1 cellular context compared by ENCODE assay signal in the genomic region with DNA sequence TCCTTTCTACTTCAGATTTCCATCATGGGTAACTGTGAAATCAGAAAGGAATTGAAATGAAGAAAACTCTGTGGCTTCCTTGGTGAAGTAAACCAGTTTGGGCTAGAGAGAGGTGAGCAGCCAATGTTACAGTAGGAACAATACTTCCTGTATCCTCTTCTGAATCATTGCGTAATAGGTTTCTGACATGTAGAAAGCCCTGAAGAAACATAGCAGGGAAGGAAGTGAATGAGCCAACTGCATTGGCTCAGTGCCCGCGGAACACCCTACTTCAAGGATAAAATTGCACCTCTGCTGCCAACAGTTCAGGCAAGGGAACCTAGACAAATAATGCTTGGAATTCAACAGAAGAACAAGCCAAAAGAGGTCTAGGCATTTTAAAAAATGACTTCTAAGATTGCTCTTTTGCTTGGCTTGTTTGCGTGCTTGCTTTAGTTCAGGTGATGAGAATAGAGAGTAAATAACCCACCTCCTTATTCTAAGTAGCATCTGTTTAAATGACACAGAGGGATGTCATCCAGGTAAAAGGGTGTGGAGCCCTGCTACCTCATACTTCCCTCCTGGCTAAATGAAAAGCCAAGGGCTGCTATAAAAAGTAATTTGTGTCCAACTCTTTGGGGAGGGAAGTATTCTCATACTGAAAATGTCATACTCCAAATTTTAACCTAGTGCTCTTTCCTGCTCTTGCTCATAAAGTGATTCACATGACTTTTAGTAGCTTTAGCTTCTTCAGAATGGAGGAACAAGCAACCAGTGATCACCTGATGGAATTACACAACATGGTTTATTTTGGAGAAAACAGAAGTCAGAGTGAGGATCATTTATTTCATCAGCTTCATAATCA.
TF ChIP-seq lines count a peak whose summit lies in the region.

No MANE protein-coding gene starts in this region.

TF ChIP-seq in K562, 482 proteins besides CTCF, POLR2A, EP300 and RAD21 (continued from another document and continues in another):
- peak; percentile 77; the same call in 1 of the 2 replicates for TF ChIP-seq SPI1 (IDR thresholded peaks at IDR 0.05; ENCODE audit: borderline replicate concordance, low read depth, low read length)
- TF ChIP-seq PCBP2 (IDR thresholded peaks at IDR 0.05; ENCODE audit: low read depth, low read length, poor library complexity, severe bottlenecking): no peak
- no peak for TF ChIP-seq YY1 (IDR thresholded peaks at IDR 0.05; ENCODE audit: borderline replicate concordance in 1 of 3, control insufficient read depth in 1 of 3, extremely low read depth in 1 of 3, insufficient read depth in 3 of 3, insufficient read length in 1 of 3, insufficient replicate concordance in 2 of 3, low read depth in 1 of 3, low read length in 2 of 3)
- no peak for TF ChIP-seq TEAD4 (IDR thresholded peaks at IDR 0.05; ENCODE audit: low read length)
- no peak for TF ChIP-seq TEAD4 (CRISPR knock-in tag; IDR thresholded peaks at IDR 0.05; ENCODE audit: borderline replicate concordance)
- peak; percentile 97 for TF ChIP-seq ETV1 (tag; conservative IDR thresholded peaks at IDR 0.05; ENCODE audit: low read depth)
- no peak for TF ChIP-seq SRSF7 (optimal IDR thresholded peaks at IDR 0.05; ENCODE audit: low read depth, low read length)
- peak; percentile 96 for TF ChIP-seq CEBPG (CRISPR knock-in tag; IDR thresholded peaks at IDR 0.05)
- peak; percentile 99 to 100 for TF ChIP-seq CEBPG (tag; conservative IDR thresholded peaks at IDR 0.05 in 1 of 2, IDR thresholded peaks at IDR 0.05 in 1 of 2)
- no peak for TF ChIP-seq TAF15 (IDR thresholded peaks at IDR 0.05; ENCODE audit: low read depth, low read length)
- peak; percentile 61; the same call in 1 of the 2 replicates for TF ChIP-seq JUND (IDR thresholded peaks at IDR 0.05; ENCODE audit: borderline replicate concordance, low read depth, low read length)
- peak; percentile 63; the same call in 1 of the 3 replicates for TF ChIP-seq JUND (tag; IDR thresholded peaks at IDR 0.05; ENCODE audit: borderline replicate concordance, low read depth, low read length)
- TF ChIP-seq GABPB1 (CRISPR knock-in tag; IDR thresholded peaks at IDR 0.05): no peak
- TF ChIP-seq OTX1 (CRISPR knock-in tag; IDR thresholded peaks at IDR 0.05): no peak
- no peak for TF ChIP-seq HEY1 (CRISPR knock-in tag; IDR thresholded peaks at IDR 0.05; ENCODE audit: borderline replicate concordance)
- TF ChIP-seq, protein P1, sequence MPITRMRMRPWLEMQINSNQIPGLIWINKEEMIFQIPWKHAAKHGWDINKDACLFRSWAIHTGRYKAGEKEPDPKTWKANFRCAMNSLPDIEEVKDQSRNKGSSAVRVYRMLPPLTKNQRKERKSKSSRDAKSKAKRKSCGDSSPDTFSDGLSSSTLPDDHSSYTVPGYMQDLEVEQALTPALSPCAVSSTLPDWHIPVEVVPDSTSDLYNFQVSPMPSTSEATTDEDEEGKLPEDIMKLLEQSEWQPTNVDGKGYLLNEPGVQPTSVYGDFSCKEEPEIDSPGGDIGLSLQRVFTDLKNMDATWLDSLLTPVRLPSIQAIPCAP (CRISPR knock-in tag; IDR thresholded peaks at IDR 0.05; ENCODE audit: borderline replicate concordance): no peak
- TF ChIP-seq, protein P2, sequence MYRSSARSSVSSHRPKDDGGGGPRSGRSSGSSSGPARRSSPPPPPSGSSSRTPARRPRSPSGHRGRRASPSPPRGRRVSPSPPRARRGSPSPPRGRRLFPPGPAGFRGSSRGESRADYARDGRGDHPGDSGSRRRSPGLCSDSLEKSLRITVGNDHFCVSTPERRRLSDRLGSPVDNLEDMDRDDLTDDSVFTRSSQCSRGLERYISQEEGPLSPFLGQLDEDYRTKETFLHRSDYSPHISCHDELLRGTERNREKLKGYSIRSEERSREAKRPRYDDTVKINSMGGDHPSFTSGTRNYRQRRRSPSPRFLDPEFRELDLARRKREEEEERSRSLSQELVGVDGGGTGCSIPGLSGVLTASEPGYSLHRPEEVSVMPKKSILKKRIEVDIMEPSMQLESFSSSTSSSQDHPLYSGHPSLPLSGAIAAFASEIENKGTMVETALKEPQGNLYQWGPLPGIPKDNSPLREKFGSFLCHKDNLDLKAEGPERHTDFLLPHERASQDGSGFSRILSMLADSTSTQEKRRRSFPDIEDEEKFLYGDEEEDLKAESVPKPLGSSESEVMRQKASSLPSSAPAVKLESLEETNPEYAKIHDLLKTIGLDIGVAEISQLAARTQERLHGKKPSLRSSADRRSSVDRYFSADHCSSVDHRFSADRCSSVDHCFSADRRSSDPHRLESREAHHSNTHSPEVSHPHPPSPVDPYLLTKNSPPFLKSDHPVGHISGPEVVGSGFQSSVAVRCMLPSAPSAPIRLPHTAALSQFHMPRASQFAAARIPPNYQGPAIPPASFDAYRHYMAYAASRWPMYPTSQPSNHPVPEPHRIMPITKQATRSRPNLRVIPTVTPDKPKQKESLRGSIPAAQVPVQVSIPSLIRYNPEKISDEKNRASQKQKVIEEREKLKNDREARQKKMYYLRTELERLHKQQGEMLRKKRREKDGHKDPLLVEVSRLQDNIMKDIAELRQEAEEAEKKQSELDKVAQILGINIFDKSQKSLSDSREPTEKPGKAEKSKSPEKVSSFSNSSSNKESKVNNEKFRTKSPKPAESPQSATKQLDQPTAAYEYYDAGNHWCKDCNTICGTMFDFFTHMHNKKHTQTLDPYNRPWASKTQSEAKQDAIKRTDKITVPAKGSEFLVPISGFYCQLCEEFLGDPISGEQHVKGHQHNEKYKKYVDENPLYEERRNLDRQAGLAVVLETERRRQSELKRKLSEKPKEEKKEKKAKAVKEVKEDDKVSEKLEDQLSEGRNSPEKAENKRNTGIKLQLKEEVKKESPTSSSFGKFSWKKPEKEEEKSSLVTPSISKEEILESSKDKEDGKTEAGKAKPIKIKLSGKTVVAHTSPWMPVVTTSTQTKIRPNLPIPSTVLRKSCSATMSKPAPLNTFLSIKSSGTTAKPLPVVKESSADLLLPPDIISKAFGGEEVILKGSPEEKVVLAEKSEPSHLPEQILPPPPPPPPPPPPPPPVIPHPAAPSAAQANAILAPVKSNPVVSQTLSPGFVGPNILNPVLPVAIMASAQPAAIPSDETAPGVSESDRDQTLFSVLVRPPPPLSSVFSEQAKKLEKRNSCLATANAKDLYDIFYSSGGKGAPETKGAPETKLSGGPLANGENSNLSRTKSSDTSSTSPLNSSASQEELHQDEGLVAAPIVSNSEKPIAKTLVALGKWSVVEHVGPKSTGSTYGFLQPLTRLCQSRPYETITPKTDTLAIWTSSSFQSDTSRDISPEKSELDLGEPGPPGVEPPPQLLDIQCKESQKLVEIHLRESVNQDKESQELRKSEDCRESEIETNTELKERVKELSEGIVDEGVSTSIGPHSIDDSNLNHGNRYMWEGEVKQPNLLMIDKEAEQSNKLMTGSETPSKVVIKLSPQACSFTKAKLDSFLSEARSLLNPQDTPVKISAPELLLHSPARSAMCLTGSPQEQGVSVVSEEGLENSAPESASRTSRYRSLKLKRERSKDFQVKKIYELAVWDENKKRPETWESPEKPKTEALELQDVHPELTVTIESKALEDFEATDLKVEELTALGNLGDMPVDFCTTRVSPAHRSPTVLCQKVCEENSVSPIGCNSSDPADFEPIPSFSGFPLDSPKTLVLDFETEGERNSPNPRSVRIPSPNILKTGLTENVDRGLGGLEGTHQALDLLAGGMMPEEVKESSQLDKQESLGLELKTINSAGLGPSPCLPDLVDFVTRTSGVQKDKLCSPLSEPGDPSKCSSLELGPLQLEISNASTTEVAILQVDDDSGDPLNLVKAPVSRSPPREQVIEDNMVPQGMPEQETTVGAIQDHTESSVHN (IDR thresholded peaks at IDR 0.05; ENCODE audit: borderline replicate concordance in 1 of 2, low read depth in 1 of 2): peak in 1 of 2 experiments; percentile 62; a peak in 2 of 4 replicates
- peak; percentile 100 for TF ChIP-seq CEBPB (tag; IDR thresholded peaks at IDR 0.05)
- TF ChIP-seq ELF2 (CRISPR knock-in tag; IDR thresholded peaks at IDR 0.05): peak; percentile 86
- TF ChIP-seq ILF3 (IDR thresholded peaks at IDR 0.05; ENCODE audit: borderline replicate concordance): no peak
- peak; percentile 88 to 90 for TF ChIP-seq TRIM24 (IDR thresholded peaks at IDR 0.05)
- TF ChIP-seq SMC3 (conservative IDR thresholded peaks at IDR 0.05; ENCODE audit: insufficient read depth, low read depth, low read length): no peak
- peak; percentile 72 for TF ChIP-seq MEIS2 (IDR thresholded peaks at IDR 0.05; ENCODE audit: partially characterized antibody)
- peak; percentile 79 for TF ChIP-seq ELF1 (tag; IDR thresholded peaks at IDR 0.05)
- TF ChIP-seq, protein P3, sequence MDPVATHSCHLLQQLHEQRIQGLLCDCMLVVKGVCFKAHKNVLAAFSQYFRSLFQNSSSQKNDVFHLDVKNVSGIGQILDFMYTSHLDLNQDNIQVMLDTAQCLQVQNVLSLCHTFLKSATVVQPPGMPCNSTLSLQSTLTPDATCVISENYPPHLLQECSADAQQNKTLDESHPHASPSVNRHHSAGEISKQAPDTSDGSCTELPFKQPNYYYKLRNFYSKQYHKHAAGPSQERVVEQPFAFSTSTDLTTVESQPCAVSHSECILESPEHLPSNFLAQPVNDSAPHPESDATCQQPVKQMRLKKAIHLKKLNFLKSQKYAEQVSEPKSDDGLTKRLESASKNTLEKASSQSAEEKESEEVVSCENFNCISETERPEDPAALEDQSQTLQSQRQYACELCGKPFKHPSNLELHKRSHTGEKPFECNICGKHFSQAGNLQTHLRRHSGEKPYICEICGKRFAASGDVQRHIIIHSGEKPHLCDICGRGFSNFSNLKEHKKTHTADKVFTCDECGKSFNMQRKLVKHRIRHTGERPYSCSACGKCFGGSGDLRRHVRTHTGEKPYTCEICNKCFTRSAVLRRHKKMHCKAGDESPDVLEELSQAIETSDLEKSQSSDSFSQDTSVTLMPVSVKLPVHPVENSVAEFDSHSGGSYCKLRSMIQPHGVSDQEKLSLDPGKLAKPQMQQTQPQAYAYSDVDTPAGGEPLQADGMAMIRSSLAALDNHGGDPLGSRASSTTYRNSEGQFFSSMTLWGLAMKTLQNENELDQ (CRISPR knock-in tag; IDR thresholded peaks at IDR 0.05; ENCODE audit: borderline replicate concordance): no peak
- TF ChIP-seq ZNF766 (CRISPR knock-in tag; conservative IDR thresholded peaks at IDR 0.05): peak; percentile 52; the same call in 1 of the 2 replicates
- peak; percentile 54; the same call in 1 of the 2 replicates for TF ChIP-seq TRIM28 (IDR thresholded peaks at IDR 0.05)
- TF ChIP-seq FOSL1 (tag; conservative IDR thresholded peaks at IDR 0.05): peak; percentile 42; the same call in 1 of the 2 replicates
- TF ChIP-seq SP2 (IDR thresholded peaks at IDR 0.05; ENCODE audit: extremely low read depth, low read depth, low read length, poor library complexity, severe bottlenecking): no peak
- TF ChIP-seq GATA2 (CRISPR knock-in tag; IDR thresholded peaks at IDR 0.05): no peak
- TF ChIP-seq JUN (IDR thresholded peaks at IDR 0.05; ENCODE audit: borderline replicate concordance, low read depth, low read length): 0 out of 2 replicates have a peak, but pooled peaks have one; percentile 13
- TF ChIP-seq JUN (CRISPR knock-in tag; IDR thresholded peaks at IDR 0.05; ENCODE audit: borderline replicate concordance): no peak
- TF ChIP-seq HNRNPH1 (optimal IDR thresholded peaks at IDR 0.05; ENCODE audit: low read depth, low read length): no peak
- no peak for TF ChIP-seq HOXB6 (CRISPR knock-in tag; IDR thresholded peaks at IDR 0.05; ENCODE audit: borderline replicate concordance)
- no peak for TF ChIP-seq ZNF507 (tag; conservative IDR thresholded peaks at IDR 0.05)
- peak; percentile 44; the same call in 1 of the 2 replicates for TF ChIP-seq ZEB2 (IDR thresholded peaks at IDR 0.05)
- TF ChIP-seq SMARCA4 (IDR thresholded peaks at IDR 0.05): peak; percentile 68; the same call in 1 of the 2 replicates
- TF ChIP-seq, protein P4, sequence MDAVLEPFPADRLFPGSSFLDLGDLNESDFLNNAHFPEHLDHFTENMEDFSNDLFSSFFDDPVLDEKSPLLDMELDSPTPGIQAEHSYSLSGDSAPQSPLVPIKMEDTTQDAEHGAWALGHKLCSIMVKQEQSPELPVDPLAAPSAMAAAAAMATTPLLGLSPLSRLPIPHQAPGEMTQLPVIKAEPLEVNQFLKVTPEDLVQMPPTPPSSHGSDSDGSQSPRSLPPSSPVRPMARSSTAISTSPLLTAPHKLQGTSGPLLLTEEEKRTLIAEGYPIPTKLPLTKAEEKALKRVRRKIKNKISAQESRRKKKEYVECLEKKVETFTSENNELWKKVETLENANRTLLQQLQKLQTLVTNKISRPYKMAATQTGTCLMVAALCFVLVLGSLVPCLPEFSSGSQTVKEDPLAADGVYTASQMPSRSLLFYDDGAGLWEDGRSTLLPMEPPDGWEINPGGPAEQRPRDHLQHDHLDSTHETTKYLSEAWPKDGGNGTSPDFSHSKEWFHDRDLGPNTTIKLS (IDR thresholded peaks at IDR 0.05; ENCODE audit: borderline replicate concordance, low read depth): no peak
- TF ChIP-seq ZNF551 (CRISPR knock-in tag; IDR thresholded peaks at IDR 0.05): no peak
- no peak for TF ChIP-seq HDAC1 (IDR thresholded peaks at IDR 0.05)
- TF ChIP-seq ESRRA (IDR thresholded peaks at IDR 0.05; ENCODE audit: borderline replicate concordance, low read depth): peak; percentile 39; the same call in 1 of the 2 replicates
- TF ChIP-seq NFIC (IDR thresholded peaks at IDR 0.05): peak; percentile 91
- TF ChIP-seq MTA2 (IDR thresholded peaks at IDR 0.05; ENCODE audit: low read depth): no peak
- TF ChIP-seq ATF7 (IDR thresholded peaks at IDR 0.05): peak; percentile 85
- TF ChIP-seq, protein P5, sequence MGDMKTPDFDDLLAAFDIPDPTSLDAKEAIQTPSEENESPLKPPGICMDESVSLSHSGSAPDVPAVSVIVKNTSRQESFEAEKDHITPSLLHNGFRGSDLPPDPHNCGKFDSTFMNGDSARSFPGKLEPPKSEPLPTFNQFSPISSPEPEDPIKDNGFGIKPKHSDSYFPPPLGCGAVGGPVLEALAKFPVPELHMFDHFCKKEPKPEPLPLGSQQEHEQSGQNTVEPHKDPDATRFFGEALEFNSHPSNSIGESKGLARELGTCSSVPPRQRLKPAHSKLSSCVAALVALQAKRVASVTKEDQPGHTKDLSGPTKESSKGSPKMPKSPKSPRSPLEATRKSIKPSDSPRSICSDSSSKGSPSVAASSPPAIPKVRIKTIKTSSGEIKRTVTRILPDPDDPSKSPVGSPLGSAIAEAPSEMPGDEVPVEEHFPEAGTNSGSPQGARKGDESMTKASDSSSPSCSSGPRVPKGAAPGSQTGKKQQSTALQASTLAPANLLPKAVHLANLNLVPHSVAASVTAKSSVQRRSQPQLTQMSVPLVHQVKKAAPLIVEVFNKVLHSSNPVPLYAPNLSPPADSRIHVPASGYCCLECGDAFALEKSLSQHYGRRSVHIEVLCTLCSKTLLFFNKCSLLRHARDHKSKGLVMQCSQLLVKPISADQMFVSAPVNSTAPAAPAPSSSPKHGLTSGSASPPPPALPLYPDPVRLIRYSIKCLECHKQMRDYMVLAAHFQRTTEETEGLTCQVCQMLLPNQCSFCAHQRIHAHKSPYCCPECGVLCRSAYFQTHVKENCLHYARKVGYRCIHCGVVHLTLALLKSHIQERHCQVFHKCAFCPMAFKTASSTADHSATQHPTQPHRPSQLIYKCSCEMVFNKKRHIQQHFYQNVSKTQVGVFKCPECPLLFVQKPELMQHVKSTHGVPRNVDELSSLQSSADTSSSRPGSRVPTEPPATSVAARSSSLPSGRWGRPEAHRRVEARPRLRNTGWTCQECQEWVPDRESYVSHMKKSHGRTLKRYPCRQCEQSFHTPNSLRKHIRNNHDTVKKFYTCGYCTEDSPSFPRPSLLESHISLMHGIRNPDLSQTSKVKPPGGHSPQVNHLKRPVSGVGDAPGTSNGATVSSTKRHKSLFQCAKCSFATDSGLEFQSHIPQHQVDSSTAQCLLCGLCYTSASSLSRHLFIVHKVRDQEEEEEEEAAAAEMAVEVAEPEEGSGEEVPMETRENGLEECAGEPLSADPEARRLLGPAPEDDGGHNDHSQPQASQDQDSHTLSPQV (IDR thresholded peaks at IDR 0.05): peak; percentile 68; the same call in 1 of the 2 replicates
- no peak for TF ChIP-seq ZNF165 (CRISPR knock-in tag; IDR thresholded peaks at IDR 0.05; ENCODE audit: borderline replicate concordance)
- 0 out of 2 replicates have a peak, but pooled peaks have one; percentile 51 for TF ChIP-seq ZNF584 (CRISPR knock-in tag; IDR thresholded peaks at IDR 0.05; ENCODE audit: low read depth)
- no peak for TF ChIP-seq YBX1 (IDR thresholded peaks at IDR 0.05)
